Comparison of ENCODE assay signal across 11 cellular contexts in genomic region chr12:27284751-27285150, GRCh38. TPM values are rescaled to one million over a fixed set of nuclear protein-coding genes. Genes with fewer than 3 reads are reported as not detected.
DNase-seq lines count a peak whose midpoint lies in the region; ATAC-seq, FAIRE-seq and TF ChIP-seq lines count a peak whose summit lies in the region.
"Had no signal": no experiment of that assay in that cellular context is flagged by ENCODE, and none has a peak within 500 bp of the region (broad histone marks: within the 10 kb centered on the region; RNA-seq: fewer than 3 reads in every experiment).

No MANE protein-coding gene starts in this region.

- no peaks in the 10 kb centered on the region for H3K9me1 ChIP-seq in endothelial cell of umbilical vein (replicated peaks; ENCODE audit: control insufficient read depth, extremely low read depth, insufficient read depth, low read length)

- H3K36me3 ChIP-seq in endothelial cell of umbilical vein (ENCODE audit: control insufficient read depth in 2 of 2, extremely low read depth in 1 of 2, insufficient read depth in 2 of 2, low read length in 2 of 2) (no peaks in the 10 kb centered on the region), skeletal muscle tissue (ENCODE audit: control insufficient read depth in 3 of 3, insufficient read depth in 3 of 3, low read length in 3 of 3) (no peaks in the 10 kb centered on the region)

- no peaks in the 10 kb centered on the region for H3K9me3 ChIP-seq in endothelial cell of umbilical vein (replicated peaks; ENCODE audit: control insufficient read depth, insufficient read depth, low read length)
- H3K9me3 ChIP-seq in skeletal muscle tissue (ENCODE audit: control insufficient read depth in 3 of 3, low read length in 3 of 3): no peaks in the 10 kb centered on the region

- no peak for TF ChIP-seq CTCF in endothelial cell of umbilical vein (IDR thresholded peaks at IDR 0.05; ENCODE audit: extremely low read depth in 1 of 2, insufficient read depth in 1 of 2, low read depth in 1 of 2, low read length in 2 of 2)

- DNase-seq in endothelial cell of umbilical vein (ENCODE audit: low read depth, low spot score) (peak; percentile 92), SK-N-DZ (ENCODE audit: low spot score) (no peak), HuH-7 (ENCODE audit: low spot score) (no peak)
- no peak for DNase-seq in activated CD8-positive, alpha-beta memory T cell treated with anti-CD3 and anti-CD28 coated beads, Interleukin-2, amount 50 U/mL, for 48 hours
- DNase-seq in activated CD4-positive, CD25-positive, alpha-beta regulatory T cell (lab: John Stamatoyannopoulos, UW): no peak
- DNase-seq: activated CD4-positive, alpha-beta memory T cell treated with anti-CD3 and anti-CD28 coated beads for 36 hours; NCI-H2029 had no signal

- intact Hi-C loops in endothelial cell of umbilical vein (cut with micrococcal nuclease): loop anchor here (1.0 to 2.0 kb wide), 2 partner anchors 8 to 40 kb away; partner anchors contain the start of gene STK38L

- no peaks in the 10 kb centered on the region for H4K20me1 ChIP-seq in endothelial cell of umbilical vein (replicated peaks; ENCODE audit: control insufficient read depth, extremely low read depth, insufficient read depth, low read length)

- H3K4me2 ChIP-seq in endothelial cell of umbilical vein (ENCODE audit: insufficient read depth, low read length): peak overlapping the region; percentile 92

- H3K79me2 ChIP-seq in endothelial cell of umbilical vein (ENCODE audit: control insufficient read depth, insufficient read depth, low read length): peaks cover 2% of the 10 kb centered on the region

- no peaks in the 10 kb centered on the region for H3K27me3 ChIP-seq in endothelial cell of umbilical vein (ENCODE audit: control insufficient read depth in 2 of 2, insufficient read depth in 2 of 2, low read length in 2 of 2)
- no peaks in the 10 kb centered on the region for H3K27me3 ChIP-seq in skeletal muscle tissue (ENCODE audit: control insufficient read depth in 3 of 3, insufficient read depth in 3 of 3, low read length in 3 of 3)

- peak; percentile 72 for FAIRE-seq in endothelial cell of umbilical vein (lab: Jason Lieb, UNC)

- H3K4me1 ChIP-seq in endothelial cell of umbilical vein (ENCODE audit: control insufficient read depth, extremely low read depth, insufficient read depth, low read length) (peaks cover 36% of the 10 kb centered on the region), skeletal muscle tissue (ENCODE audit: control insufficient read depth in 3 of 3, insufficient read depth in 3 of 3, low read length in 3 of 3) (peaks cover 2 to 5% (median 3%) of the 10 kb centered on the region in 3 donors)

- dilution Hi-C loops in endothelial cell of umbilical vein (cut with MboI; ENCODE audit: extremely low pct_ligation_motif_present, low sequenced_read_pairs): no loop called here

- peak overlapping the region; percentile 86 for H3K27ac ChIP-seq in endothelial cell of umbilical vein (ENCODE audit: insufficient read depth, low read depth, low read length)
- peak overlapping the region; percentile 1 for H3K27ac ChIP-seq in skeletal muscle tissue (ENCODE audit: low read depth, low read length)

- H3K9ac ChIP-seq in endothelial cell of umbilical vein (replicated peaks; ENCODE audit: extremely low read depth, insufficient read depth, low read length) (peak overlapping the region; percentile 57), skeletal muscle tissue (ENCODE audit: low read depth in 1 of 3, low read length in 3 of 3) (no peak overlapping the region)

- POLR2A ChIA-PET in endothelial cell of umbilical vein (lab: Charles Lee): no interaction called here

- BruUV-seq in endothelial cell of umbilical vein (replicated peaks; lab: Mats Ljungman, UMichigan): no TSS peak

- CTCF ChIA-PET in endothelial cell of umbilical vein (lab: Charles Lee): interaction anchor here (0.9 to 2.1 kb wide), 7 partner anchors 10 to 269 kb away, joined by 3 to 9 read pairs (median 6); partner anchors contain the start of gene STK38L

- ATAC-seq in GM18858 (IDR thresholded peaks at IDR 0.05; ENCODE audit: unreplicated experiment): peak; percentile 65
- ATAC-seq in HG03039 (IDR thresholded peaks at IDR 0.05; ENCODE audit: unreplicated experiment): peak; percentile 48

- TF ChIP-seq POLR2A in endothelial cell of umbilical vein (IDR thresholded peaks at IDR 0.05; ENCODE audit: low read depth, low read length): no peak

- no peak overlapping the region for H2AFZ ChIP-seq in endothelial cell of umbilical vein (ENCODE audit: low read depth, low read length)

- H3K4me3 ChIP-seq in endothelial cell of umbilical vein (replicated peaks in 1 of 3; ENCODE audit: insufficient read depth in 1 of 3, low read depth in 1 of 3, low read length in 3 of 3) (peak overlapping the region in 1 of 3 experiments; percentile 40), skeletal muscle tissue (ENCODE audit: low read length in 3 of 3) (no peak overlapping the region)
- H3K4me3 ChIP-seq: skin epidermis had no signal

TF ChIP-seq in endothelial cell of umbilical vein, 7 proteins besides CTCF, POLR2A, EP300 and RAD21:
- TF ChIP-seq MYC (IDR thresholded peaks at IDR 0.05; ENCODE audit: low read depth, low read length) (no peak), FOS (IDR thresholded peaks at IDR 0.05; ENCODE audit: borderline replicate concordance, insufficient read depth, low read length) (peak; percentile 53), JUN (IDR thresholded peaks at IDR 0.05; ENCODE audit: borderline replicate concordance, insufficient read depth, insufficient read length, low read depth) (peak; percentile 79), EZH2 (IDR thresholded peaks at IDR 0.05; ENCODE audit: borderline replicate concordance, low read depth, low read length, severe bottlenecking) (no peak), GATA2 (IDR thresholded peaks at IDR 0.05; ENCODE audit: insufficient read depth, insufficient read length, low read depth, low read length) (peak; percentile 13), POLR2AphosphoS5 (IDR thresholded peaks at IDR 0.05; ENCODE audit: insufficient read depth, low read depth, low read length) (no peak), MAX (IDR thresholded peaks at IDR 0.05; ENCODE audit: insufficient read depth, insufficient read length) (no peak)

RNA-seq across cellular contexts. Expression of gene STK38L, which starts 40.7 kb away (rescaled TPM):
- total RNA-seq in endothelial cell of umbilical vein (58.4 and 60.0 TPM in 2 replicates), skeletal muscle tissue (17.2 TPM)
- 8.9 and 14.7 TPM in 2 replicates for polyA plus RNA-seq in endothelial cell of umbilical vein
- polyA plus RNA-seq in endothelial cell of umbilical vein (2011; cell fraction: cytosol; rRNA removed): 13.4 and 15.9 TPM in 2 replicates
- 59.2 and 69.9 TPM in 2 replicates for polyA plus RNA-seq in endothelial cell of umbilical vein (2011; cell fraction: nucleus; rRNA removed)
- polyA plus RNA-seq in endothelial cell of umbilical vein (2012): 37.1 and 44.9 TPM in 2 replicates
- polyA minus RNA-seq in endothelial cell of umbilical vein: 22.9 and 30.2 TPM in 2 replicates
- polyA minus RNA-seq in endothelial cell of umbilical vein (2011; cell fraction: cytosol; rRNA and poly(A)+ RNA removed): 3.7 TPM
- 61.3 and 69.6 TPM in 2 replicates for polyA minus RNA-seq in endothelial cell of umbilical vein (2011; cell fraction: nucleus; rRNA and poly(A)+ RNA removed)
- polyA plus RNA-seq in SK-N-DZ (2014; cell fraction: cytosol; rRNA removed): 20.5 and 21.1 TPM in 2 replicates
- 25.2 and 27.7 TPM in 2 replicates for polyA plus RNA-seq in SK-N-DZ (2014; cell fraction: nucleus; rRNA removed)

RNA-seq across cellular contexts. Expression of gene BMAL2, which starts 47.9 kb away (rescaled TPM):
- total RNA-seq in endothelial cell of umbilical vein: 30.9 and 33.3 TPM in 2 replicates
- 5.4 and 5.9 TPM in 2 replicates for polyA plus RNA-seq in endothelial cell of umbilical vein
- polyA plus RNA-seq in endothelial cell of umbilical vein (2011; cell fraction: cytosol; rRNA removed): 9.4 and 10.3 TPM in 2 replicates
- polyA plus RNA-seq in endothelial cell of umbilical vein (2011; cell fraction: nucleus; rRNA removed): 6.3 and 10.2 TPM in 2 replicates
- polyA plus RNA-seq in endothelial cell of umbilical vein (2012): 26.8 and 35.4 TPM in 2 replicates
- 13.5 and 14.1 TPM in 2 replicates for polyA minus RNA-seq in endothelial cell of umbilical vein
- polyA minus RNA-seq in endothelial cell of umbilical vein (2011; cell fraction: cytosol; rRNA and poly(A)+ RNA removed): 8.7 TPM
- 9.4 and 10.3 TPM in 2 replicates for polyA minus RNA-seq in endothelial cell of umbilical vein (2011; cell fraction: nucleus; rRNA and poly(A)+ RNA removed)
- total RNA-seq in skeletal muscle tissue: 1.6 TPM
- 10.4 and 14.5 TPM in 2 replicates for polyA plus RNA-seq in SK-N-DZ (2014; cell fraction: cytosol; rRNA removed)
- polyA plus RNA-seq in SK-N-DZ (2014; cell fraction: nucleus; rRNA removed): 6.9 and 7.6 TPM in 2 replicates

Comparison
In these comparisons a context has a peak if more than half of its experiments do, and no peak if none do; other contexts are left out.
1. RNA of gene BMAL2, which starts 47.9 kb away (total RNA-seq): 30.9 to 33.3 TPM in endothelial cell of umbilical vein; 1.6 TPM in skeletal muscle tissue (single experiment); every median in the first group is over 10 times any median in the second.